In genomic region chr14:21384494-21384851, GRCh38 we compare ENCODE assay signal across 8 cellular contexts. TPM values are rescaled to one million over a fixed set of nuclear protein-coding genes. Genes with fewer than 3 reads are reported as not detected.
DNase-seq lines count a peak whose midpoint lies in the region; ATAC-seq and TF ChIP-seq lines count a peak whose summit lies in the region.

No MANE protein-coding gene starts in this region.

- no peaks in the 10 kb centered on the region for H3K27me3 Mint-ChIP-seq in WTC11 (ENCODE audit: low read depth)

- peaks cover 33% of the 10 kb centered on the region for H3K36me3 Mint-ChIP-seq in WTC11

- H3K9ac ChIP-seq in stomach smooth muscle (ENCODE audit: low read length in 2 of 2): peak overlapping the region; percentile 93 to 97

- TF ChIP-seq CTCF in heart left ventricle (IDR thresholded peaks at IDR 0.05) (no peak), WTC11 (IDR thresholded peaks at IDR 0.05) (no peak)

- no peak for TF ChIP-seq POLR2A in heart left ventricle (IDR thresholded peaks at IDR 0.05)

- H3K27me3 ChIP-seq in heart left ventricle: no peaks in the 10 kb centered on the region
- no peaks in the 10 kb centered on the region for H3K27me3 ChIP-seq in stomach smooth muscle (ENCODE audit: control insufficient read depth in 1 of 2, insufficient read depth in 2 of 2, low read length in 2 of 2)

- H3K4me3 ChIP-seq in heart left ventricle (peak overlapping the region; percentile 63 to 97 (median 71)), iPS-18c (ENCODE audit: insufficient read depth, low read depth, low read length) (peak overlapping the region; percentile 90; the same call in 1 of the 2 replicates), stomach smooth muscle (ENCODE audit: low read length in 2 of 2) (peak overlapping the region; percentile 86 to 98)

- H3K36me3 ChIP-seq in heart left ventricle: peaks cover 0 to 45% (median 35%) of the 10 kb centered on the region in 9 donors
- peaks cover 8 to 13% of the 10 kb centered on the region in 2 donors for H3K36me3 ChIP-seq in stomach smooth muscle (ENCODE audit: control insufficient read depth in 2 of 2, insufficient read depth in 2 of 2, low read length in 2 of 2)

- H3K9me3 ChIP-seq in heart left ventricle (no peaks in the 10 kb centered on the region), iPS-18c (ENCODE audit: control insufficient read depth, insufficient read depth, low read length) (no peaks in the 10 kb centered on the region), stomach smooth muscle (ENCODE audit: control insufficient read depth in 2 of 2, low read length in 2 of 2) (no peaks in the 10 kb centered on the region)

- POLR2A ChIA-PET in WTC11 (lab: Charles Lee): interaction anchor here (0.8 to 1.2 kb wide), 6 partner anchors 9 to 290 kb away, joined by 3 to 5 read pairs (median 4); partner anchors contain the start of gene CHD8

- peak overlapping the region; percentile 100 for H3K4me3 Mint-ChIP-seq in WTC11

- 1 to 2% (median 1%) methylated on average over 12 of the region's 12 CpGs for WGBS in heart left ventricle, 4 donors

- H3K4me1 ChIP-seq in heart left ventricle (peaks cover 0 to 46% (median 29%) of the 10 kb centered on the region in 12 donors), stomach smooth muscle (ENCODE audit: control insufficient read depth, insufficient read depth, low read length) (peaks cover 12% of the 10 kb centered on the region)

- DNase-seq in heart left ventricle (no peak), Right ventricle myocardium inferior (ENCODE audit: missing footprints) (no peak), WTC11 (ENCODE audit: low spot score) (no peak), NCI-H2227 treated with DMSO at 0.1 percent for 48 hours (lab: John Stamatoyannopoulos, UW) (no peak), OCI-M2 (lab: John Stamatoyannopoulos, UW; ENCODE audit: unreplicated experiment) (no peak)

- peak overlapping the region; percentile 100 for H3K27ac Mint-ChIP-seq in WTC11

- no peak for ATAC-seq in heart left ventricle
- no peak for ATAC-seq in Right ventricle myocardium inferior
- peak; percentile 25 for ATAC-seq in HG03045 (IDR thresholded peaks at IDR 0.05; ENCODE audit: unreplicated experiment)
- ATAC-seq in WTC11: peak; percentile 10

- CTCF ChIA-PET in WTC11 (lab: Charles Lee): interaction anchor here (0.6 to 1.1 kb wide), 6 partner anchors 72 to 339 kb away, joined by 3 to 8 read pairs (median 4); partner anchors contain the start of gene CHD8

- intact Hi-C loops in heart left ventricle (cut with DNase I) (loop anchor here in 8 of 10 donors (1.0 to 10.0 kb wide), 11 partner anchors 72 to 700 kb away; partner anchors contain the start of genes HNRNPC (in 5 of the 8), ANG (in 1 of the 8), CHD8 (in 1 of the 8) and RAB2B (in 1 of the 8)), Right ventricle myocardium inferior (cut with DNase I) (loop anchor here (2.0 to 10.0 kb wide), 3 partner anchors 92 to 147 kb away; partner anchors contain the start of genes HNRNPC, RAB2B and TOX4)

- H3K9me3 Mint-ChIP-seq in WTC11: no peaks in the 10 kb centered on the region

- H3K27ac ChIP-seq in heart left ventricle: peak overlapping the region; percentile 29 to 97 (median 90)
- H3K27ac ChIP-seq in stomach smooth muscle (ENCODE audit: low read length): peak overlapping the region; percentile 91

- peaks cover 18% of the 10 kb centered on the region for H3K4me1 Mint-ChIP-seq in WTC11

TF ChIP-seq in WTC11, 78 proteins besides CTCF, POLR2A, EP300 and RAD21:
- TF ChIP-seq ELF4 (CRISPR knock-in tag; IDR thresholded peaks at IDR 0.05; ENCODE audit: low read depth) (no peak), EMX1 (CRISPR knock-in tag; IDR thresholded peaks at IDR 0.05) (0 out of 2 replicates have a peak, but pooled peaks have one; percentile 63), ZNF532 (CRISPR knock-in tag; IDR thresholded peaks at IDR 0.05; ENCODE audit: borderline replicate concordance) (peak; percentile 71; the same call in 1 of the 2 replicates)

RNA-seq across cellular contexts. Expression of gene SUPT16H, which starts 0.7 kb away (rescaled TPM):
- total RNA-seq in heart left ventricle (10 to 100 TPM; 25.1 to 38.1 (median 29.6) TPM), Right ventricle myocardium inferior (26.0 TPM), WTC11 (2021) (153 to 178 TPM (median 157 TPM) in 3 replicates)
- polyA plus RNA-seq in heart left ventricle: 10 to 100 TPM; 19.5 to 42.3 TPM

Comparison
In these comparisons a context has a peak if more than half of its experiments do, and no peak if none do; other contexts are left out.
1. ATAC-seq: peak in HG03045 (single experiment) and WTC11 (single experiment); none in heart left ventricle (0 of 4) and Right ventricle myocardium inferior (single experiment).
2. Peak in every context shown above with its lines, with median percentiles within 50 percentile points of each other: H3K4me3 ChIP-seq.